ENCODE assay signal across 20 cellular contexts in genomic region chr10:86229811-86230409, GRCh38.
A peak's percentile ranks its signal among the peaks of the same experiment; 100 is the strongest.
DNase-seq lines count a peak whose midpoint lies in the region; ATAC-seq and TF ChIP-seq lines count a peak whose summit lies in the region.
"Had no signal": no experiment of that assay in that cellular context is flagged by ENCODE, and none has a peak within 500 bp of the region (broad histone marks: within the 10 kb centered on the region; RNA-seq: fewer than 3 reads in every experiment).

No MANE protein-coding gene starts in this region.

- H3K4me2 ChIP-seq in IMR-90 (ENCODE audit: low read depth, low read length), result no peak overlapping the region
- no peak overlapping the region for H3K4me2 ChIP-seq in neuronal stem cell (ENCODE audit: insufficient read depth, low read length, poor library complexity, severe bottlenecking)
- H3K4me2 ChIP-seq: BLaER1 had no signal

- no peak overlapping the region for H4K5ac ChIP-seq in IMR-90 (ENCODE audit: low read depth, low read length)

- H3K27ac ChIP-seq in IMR-90 (ENCODE audit: insufficient read depth, low read length) (no peak overlapping the region), WERI-Rb-1 (no peak overlapping the region), neuronal stem cell (replicated peaks; ENCODE audit: low read length) (no peak overlapping the region)
- H3K27ac ChIP-seq: BLaER1 had no signal

- H3K27me3 Mint-ChIP-seq in CD14-positive monocyte (ENCODE audit: low read depth in 3 of 3), result peaks cover 1 to 5% (median 4%) of the 10 kb centered on the region in 3 donors
- H3K27me3 Mint-ChIP-seq in glutamatergic neuron (ENCODE audit: unreplicated experiment), result no peaks in the 10 kb centered on the region

- dilution Hi-C loops in IMR-90 (cut with HindIII; ENCODE audit: low sequenced_read_pairs, unreplicated experiment), result no loop called here

- no peak overlapping the region for H2BK5ac ChIP-seq in IMR-90 (ENCODE audit: low read depth, low read length, poor library complexity, severe bottlenecking)
- H2BK5ac ChIP-seq in neuronal stem cell (ENCODE audit: low read length), result no peak overlapping the region

- no peak overlapping the region for H3K4me3 ChIP-seq in IMR-90 (ENCODE audit: insufficient read depth, low read depth, low read length)
- H3K4me3 ChIP-seq in WERI-Rb-1 (ENCODE audit: low read depth, low read length), result no peak overlapping the region
- H3K4me3 ChIP-seq in neuronal stem cell (ENCODE audit: low read length in 2 of 2), result no peak overlapping the region
- H3K4me3 ChIP-seq: BLaER1, GM12878, HAP-1 had no signal

- H2AK5ac ChIP-seq in IMR-90 (ENCODE audit: low read depth, low read length) (no peak overlapping the region), neuronal stem cell (ENCODE audit: low read depth, low read length) (peak overlapping the region; percentile 92)

- H3K27ac Mint-ChIP-seq in CD14-positive monocyte (peak overlapping the region in 4 of 7 donors; percentile 23 to 74 (median 52)), glutamatergic neuron (ENCODE audit: unreplicated experiment) (no peak overlapping the region)
- H3K27ac Mint-ChIP-seq: CD4-positive, CD25-positive, alpha-beta regulatory T cell; CD8-positive, alpha-beta memory T cell had no signal

- H3K27me3 ChIP-seq in IMR-90 (ENCODE audit: control insufficient read depth, insufficient read depth, low read length), result peaks cover 1% of the 10 kb centered on the region; the same call in 1 of the 2 replicates
- no peaks in the 10 kb centered on the region for H3K27me3 ChIP-seq in WERI-Rb-1 (ENCODE audit: insufficient read depth, low read depth, severe bottlenecking)
- no peaks in the 10 kb centered on the region for H3K27me3 ChIP-seq in neuronal stem cell (ENCODE audit: control insufficient read depth in 3 of 3, insufficient read depth in 3 of 3, low read depth in 1 of 3, low read length in 3 of 3)
- H3K27me3 ChIP-seq: BLaER1 had no signal

- no peak overlapping the region for H2BK20ac ChIP-seq in IMR-90 (ENCODE audit: low read depth, low read length)

- H3K9me3 ChIP-seq in IMR-90 (ENCODE audit: control insufficient read depth, insufficient read depth, low read length), result no peaks in the 10 kb centered on the region
- no peaks in the 10 kb centered on the region for H3K9me3 ChIP-seq in WERI-Rb-1 (ENCODE audit: severe bottlenecking)
- H3K9me3 ChIP-seq in neuronal stem cell (replicated peaks in 1 of 2; ENCODE audit: control insufficient read depth in 2 of 2, insufficient read depth in 1 of 2, low read depth in 1 of 2, low read length in 2 of 2), result peaks cover 0 to 2% of the 10 kb centered on the region in 2 donors
- H3K9me3 ChIP-seq: BLaER1, HAP-1 had no signal

- ATAC-seq in IMR-90 (ENCODE audit: low read depth) (no peak), GM19395 (IDR thresholded peaks at IDR 0.05; ENCODE audit: unreplicated experiment) (no peak)
- ATAC-seq: GM12878, HepG2 had no signal

- H3K9me1 ChIP-seq in IMR-90 (ENCODE audit: insufficient read depth, low read length), result no peaks in the 10 kb centered on the region

- H3K9me3 Mint-ChIP-seq in CD14-positive monocyte, result peaks cover 0 to 3% (median 0%) of the 10 kb centered on the region in 7 donors
- H3K9me3 Mint-ChIP-seq in glutamatergic neuron (ENCODE audit: unreplicated experiment), result peaks cover 3% of the 10 kb centered on the region

- H3K4ac ChIP-seq in IMR-90 (ENCODE audit: low read depth, low read length) (no peak overlapping the region), neuronal stem cell (ENCODE audit: low read length) (no peak overlapping the region)

- H3K23ac ChIP-seq in IMR-90 (ENCODE audit: low read depth, low read length) (no peak overlapping the region), neuronal stem cell (ENCODE audit: low read depth, low read length, poor library complexity) (no peak overlapping the region)

- 0% methylated on average over 1 of the region's 4 CpGs; no CpG with 5 or more reads in 1 of the 2 experiments for WGBS in IMR-90 (ENCODE audit: extremely low coverage in 2 of 2, insufficient read length in 1 of 2), 2 experiments
- no CpG with 5 or more reads among the region's 4 CpGs for WGBS in neuronal stem cell (ENCODE audit: extremely low coverage in 2 of 2, insufficient read length in 2 of 2, insufficient replicate concordance in 1 of 2), 2 donors

- H3K36me3 Mint-ChIP-seq in CD14-positive monocyte (no peaks in the 10 kb centered on the region), glutamatergic neuron (ENCODE audit: unreplicated experiment) (no peaks in the 10 kb centered on the region)
- H3K36me3 Mint-ChIP-seq: CD4-positive, CD25-positive, alpha-beta regulatory T cell; CD8-positive, alpha-beta memory T cell had no signal

- H3K9ac ChIP-seq in IMR-90 (ENCODE audit: low read depth, low read length), result no peak overlapping the region
- no peak overlapping the region for H3K9ac ChIP-seq in neuronal stem cell (ENCODE audit: low read depth, low read length, poor library complexity)
- H3K9ac ChIP-seq: BLaER1 had no signal

- BruUV-seq in IMR-90 (replicated peaks; lab: Mats Ljungman, UMichigan), result no TSS peak

- no peak for TF ChIP-seq POLR2A in IMR-90 (IDR thresholded peaks at IDR 0.05; ENCODE audit: low read depth, low read length)

- H3K14ac ChIP-seq in IMR-90 (replicated peaks; ENCODE audit: low read depth, low read length) (no peak overlapping the region), neuronal stem cell (ENCODE audit: low read length) (no peak overlapping the region)

- in situ Hi-C loops in IMR-90 (cut with MboI; ENCODE audit: low sequenced_read_pairs), result no loop called here

- H3K4me3 Mint-ChIP-seq in CD14-positive monocyte (no peak overlapping the region), glutamatergic neuron (ENCODE audit: unreplicated experiment) (no peak overlapping the region)
- H3K4me3 Mint-ChIP-seq: CD4-positive, CD25-positive, alpha-beta regulatory T cell; CD8-positive, alpha-beta memory T cell had no signal

- H3K79me1 ChIP-seq in IMR-90 (ENCODE audit: low read depth in 1 of 2, low read length in 2 of 2) (no peaks in the 10 kb centered on the region), neuronal stem cell (ENCODE audit: low read depth, low read length) (no peaks in the 10 kb centered on the region)

- H3K36me3 ChIP-seq in IMR-90 (ENCODE audit: control insufficient read depth, insufficient read depth, low read length) (no peaks in the 10 kb centered on the region), WERI-Rb-1 (no peaks in the 10 kb centered on the region), neuronal stem cell (replicated peaks in 1 of 2; ENCODE audit: control insufficient read depth in 2 of 2, insufficient read depth in 2 of 2, low read length in 2 of 2) (no peaks in the 10 kb centered on the region)
- H3K36me3 ChIP-seq: BLaER1, HAP-1 had no signal

- intact Hi-C loops in CD14-positive monocyte (cut with micrococcal nuclease) (no loop called here), IMR-90 (cut with micrococcal nuclease) (no loop called here)

- no peak for DNase-seq in CD14-positive monocyte (ENCODE audit: low spot score)
- no peak for DNase-seq in IMR-90
- peak; percentile 23 for DNase-seq in WERI-Rb-1
- no peak for DNase-seq in neuronal stem cell (ENCODE audit: low spot score)
- no peak for DNase-seq in glutamatergic neuron
- DNase-seq in T-helper 2 cell, result no peak
- DNase-seq in SW 1271 (lab: John Stamatoyannopoulos, UW), result no peak
- DNase-seq: 8988T; CD4-positive, CD25-positive, alpha-beta regulatory T cell; CD8-positive, alpha-beta memory T cell; COR-L47; DMS 273 treated with DMSO at 0.1 percent for 48 hours; DMS53; DND-41; EL had no signal

- H2AFZ ChIP-seq in IMR-90 (replicated peaks; ENCODE audit: low read length, poor library complexity) (no peak overlapping the region), neuronal stem cell (ENCODE audit: low read length) (no peak overlapping the region)

- H3K18ac ChIP-seq in IMR-90 (ENCODE audit: low read depth, low read length) (no peak overlapping the region), neuronal stem cell (ENCODE audit: low read length) (peak overlapping the region; percentile 72)

- H3K56ac ChIP-seq in IMR-90 (ENCODE audit: extremely low read depth, insufficient read depth, low read length), result no peak overlapping the region

- H2BK15ac ChIP-seq in IMR-90 (ENCODE audit: low read depth, low read length), result no peak overlapping the region
- peak overlapping the region; percentile 68 for H2BK15ac ChIP-seq in neuronal stem cell (ENCODE audit: low read length)

- no peaks in the 10 kb centered on the region for H3K4me1 ChIP-seq in IMR-90 (ENCODE audit: control insufficient read depth, insufficient read depth, low read length)
- peaks cover 0 to 27% of the 10 kb centered on the region in 2 donors for H3K4me1 ChIP-seq in neuronal stem cell (ENCODE audit: control insufficient read depth in 2 of 2, insufficient read depth in 1 of 2, low read depth in 1 of 2, low read length in 2 of 2)

- H4K91ac ChIP-seq in IMR-90 (ENCODE audit: insufficient read depth, low read depth, low read length) (no peak overlapping the region), neuronal stem cell (ENCODE audit: low read depth, low read length, poor library complexity) (peak overlapping the region; percentile 20)

- H4K8ac ChIP-seq in IMR-90 (ENCODE audit: low read depth in 2 of 2, low read length in 2 of 2) (no peak overlapping the region), neuronal stem cell (ENCODE audit: low read depth, low read length) (no peak overlapping the region)

- TF ChIP-seq CTCF in CD14-positive monocyte (IDR thresholded peaks at IDR 0.05), result no peak
- no peak for TF ChIP-seq CTCF in IMR-90 (conservative IDR thresholded peaks at IDR 0.05; ENCODE audit: low read depth, low read length)
- TF ChIP-seq CTCF in WERI-Rb-1 (IDR thresholded peaks at IDR 0.05; ENCODE audit: low read depth, low read length), result no peak
- no peak for TF ChIP-seq CTCF in glutamatergic neuron (IDR thresholded peaks at IDR 0.05; ENCODE audit: partially characterized antibody, unreplicated experiment)

- peak overlapping the region; percentile 55 for H2AK9ac ChIP-seq in IMR-90 (replicated peaks; ENCODE audit: low read depth, low read length, poor library complexity)

- peak overlapping the region; percentile 23 for H2BK12ac ChIP-seq in neuronal stem cell (ENCODE audit: low read length)

- H3K4me1 Mint-ChIP-seq in CD14-positive monocyte (peaks cover 62% of the 10 kb centered on the region), glutamatergic neuron (ENCODE audit: low read depth, unreplicated experiment) (peaks cover 4% of the 10 kb centered on the region)
- H3K4me1 Mint-ChIP-seq: CD4-positive, CD25-positive, alpha-beta regulatory T cell; CD8-positive, alpha-beta memory T cell had no signal

- no peaks in the 10 kb centered on the region for H4K20me1 ChIP-seq in IMR-90 (ENCODE audit: insufficient read depth, low read length)
- H4K20me1 ChIP-seq: BLaER1 had no signal

- POLR2A ChIA-PET in IMR-90 (lab: Charles Lee; ENCODE audit: unreplicated experiment), result no interaction called here

- no peak for TF ChIP-seq RAD21 in IMR-90 (IDR thresholded peaks at IDR 0.05; ENCODE audit: low read length)

- CTCF ChIA-PET in IMR-90 (lab: Yijun Ruan, JAX), result no interaction called here

- H2BK120ac ChIP-seq in IMR-90 (ENCODE audit: low read depth, low read length), result no peak overlapping the region
- H2BK120ac ChIP-seq in neuronal stem cell (ENCODE audit: low read depth, low read length), result no peak overlapping the region

TF ChIP-seq in IMR-90, 13 proteins besides CTCF, POLR2A, EP300 and RAD21 (continues in another document):
- TF ChIP-seq MAZ (IDR thresholded peaks at IDR 0.05; ENCODE audit: borderline replicate concordance, low read depth, low read length), result no peak
